ENCODE assay signal across 8 cellular contexts in genomic region chr9:114156658-114157421, GRCh38. TPM values are rescaled to one million over a fixed set of nuclear protein-coding genes. Genes with fewer than 3 reads are reported as not detected.
A peak's percentile ranks its signal among the peaks of the same experiment; 100 is the strongest.
DNase-seq lines count a peak whose midpoint lies in the region; ATAC-seq, FAIRE-seq and TF ChIP-seq lines count a peak whose summit lies in the region.

No MANE protein-coding gene starts in this region.

- H3K27me3 Mint-ChIP-seq in activated naive CD8-positive, alpha-beta T cell treated with anti-CD3 and anti-CD28 coated beads, Interleukin-2, amount 10 ng/mL, durations not matched to agents 7 days and 5 days, result peaks cover 37% of the 10 kb centered on the region

- ATAC-seq in activated naive CD8-positive, alpha-beta T cell treated with anti-CD3 and anti-CD28 coated beads, Interleukin-2, amount 10 ng/mL, durations not matched to agents 7 days and 5 days (ENCODE audit: low read depth), result no peak
- ATAC-seq in heart right ventricle, result peak; percentile 53 to 73 (median 63)
- peak; percentile 45 to 79 (median 70) for ATAC-seq in pancreas
- ATAC-seq in HG02798 (IDR thresholded peaks at IDR 0.05; ENCODE audit: poor library complexity, unreplicated experiment), result no peak

- no peaks in the 10 kb centered on the region for H3K36me3 Mint-ChIP-seq in activated naive CD8-positive, alpha-beta T cell treated with anti-CD3 and anti-CD28 coated beads, Interleukin-2, amount 10 ng/mL, durations not matched to agents 7 days and 5 days

- H3K4me1 Mint-ChIP-seq in activated naive CD8-positive, alpha-beta T cell treated with anti-CD3 and anti-CD28 coated beads, Interleukin-2, amount 10 ng/mL, durations not matched to agents 7 days and 5 days, result peaks cover 11% of the 10 kb centered on the region

- POLR2A ChIA-PET in activated naive CD8-positive, alpha-beta T cell treated with anti-CD3 and anti-CD28 coated beads, Interleukin-2, amount 10 ng/mL, durations not matched to agents 7 days and 5 days (lab: Charles Lee), result no interaction called here

- H3K9me3 ChIP-seq in heart right ventricle, result no peaks in the 10 kb centered on the region
- H3K9me3 ChIP-seq in pancreas, result no peaks in the 10 kb centered on the region

- H3K36me3 ChIP-seq in heart right ventricle (no peaks in the 10 kb centered on the region), pancreas (no peaks in the 10 kb centered on the region)

- peaks cover 7 to 44% (median 20%) of the 10 kb centered on the region in 9 donors for H3K4me1 ChIP-seq in heart right ventricle
- peaks cover 0 to 10% (median 9%) of the 10 kb centered on the region in 3 donors for H3K4me1 ChIP-seq in pancreas

- peak in 1 of 9 donors; percentile 14 for TF ChIP-seq CTCF in heart right ventricle (IDR thresholded peaks at IDR 0.05)
- no peak for TF ChIP-seq CTCF in pancreas (IDR thresholded peaks at IDR 0.05)

- intact Hi-C loops in heart right ventricle (cut with DNase I), result loop anchor here (5.0 to 10.0 kb wide), 9 partner anchors 78 to 138 kb away; no protein-coding TSS in a partner anchor
- intact Hi-C loops in pancreas (cut with DNase I), result no loop called here

- H3K27me3 ChIP-seq in heart right ventricle (peaks cover 0 to 58% (median 30%) of the 10 kb centered on the region in 7 donors), pancreas (peaks cover 0 to 2% (median 0%) of the 10 kb centered on the region in 4 donors)

- H3K9me3 Mint-ChIP-seq in activated naive CD8-positive, alpha-beta T cell treated with anti-CD3 and anti-CD28 coated beads, Interleukin-2, amount 10 ng/mL, durations not matched to agents 7 days and 5 days, result no peaks in the 10 kb centered on the region

- H3K4me3 Mint-ChIP-seq in activated naive CD8-positive, alpha-beta T cell treated with anti-CD3 and anti-CD28 coated beads, Interleukin-2, amount 10 ng/mL, durations not matched to agents 7 days and 5 days, result peak overlapping the region; percentile 91

- H3K4me3 ChIP-seq in heart right ventricle (peak overlapping the region; percentile 47 to 78 (median 66)), pancreas (peak overlapping the region; percentile 54 to 79 (median 74))

- FAIRE-seq in pancreas (lab: Jason Lieb, UNC), result no peak

- DNase-seq in AG20443 (ENCODE audit: low spot score) (peak; percentile 78), LHCN-M2 (ENCODE audit: low read depth) (peak; percentile 61), heart right ventricle (peak; percentile 52 to 63), pancreas (peak; percentile 51 to 85 (median 62)), NOMO-1 treated with DMSO at 0.1 percent for 48 hours (lab: John Stamatoyannopoulos, UW; ENCODE audit: unreplicated experiment) (no peak), NCI-H2196 treated with DMSO at 0.1 percent for 48 hours (lab: John Stamatoyannopoulos, UW; ENCODE audit: unreplicated experiment) (no peak)
- peak; percentile 41 for DNase-seq in activated naive CD8-positive, alpha-beta T cell treated with anti-CD3 and anti-CD28 coated beads, Interleukin-2, amount 10 ng/mL, durations not matched to agents 7 days and 5 days

- H3K27ac Mint-ChIP-seq in activated naive CD8-positive, alpha-beta T cell treated with anti-CD3 and anti-CD28 coated beads, Interleukin-2, amount 10 ng/mL, durations not matched to agents 7 days and 5 days, result peak overlapping the region; percentile 78

- 49 to 59% methylated on average over 31 of the region's 31 CpGs for WGBS in heart right ventricle, 2 donors
- 43 to 48% methylated on average over 26 to 31 of the region's 31 CpGs for WGBS in pancreas, 2 donors

- H3K27ac ChIP-seq in heart right ventricle (peak overlapping the region in 9 of 10 donors; percentile 43 to 81 (median 67)), pancreas (peak overlapping the region in 2 of 4 donors; percentile 41 to 54)

RNA-seq across cellular contexts. Expression of gene COL27A1, which starts 1.5 kb away (rescaled TPM):
- total RNA-seq in LHCN-M2 (2014; rRNA removed) (6.7 and 11.4 TPM in 2 replicates), heart right ventricle (10 to 100 TPM in 2 of 10 donors, 1 to 10 TPM in 8; 4.1 to 11.5 (median 5.1) TPM), pancreas (10 to 100 TPM in 5 of 6 donors, 1 to 10 TPM in 1; 9.7 to 31.8 (median 17.3) TPM)
- 3.5 TPM for polyA plus RNA-seq in LHCN-M2 (2012)
- total RNA-seq in activated naive CD8-positive, alpha-beta T cell treated with anti-CD3 and anti-CD28 coated beads, Interleukin-2, amount 10 ng/mL, durations not matched to agents 7 days and 5 days, result 1 to 10 TPM; 1.7 to 1.9 TPM
- polyA plus RNA-seq in heart right ventricle (10 to 100 TPM in 1 of 2 donors, 1 to 10 TPM in 1; 3.1 to 35.8 TPM), pancreas (100 to 1,000 TPM in 1 of 2 donors, 10 to 100 TPM in 1; 71.1 to 109 TPM)

RNA-seq across cellular contexts. Expression of gene KIF12, which starts 57.7 kb away (rescaled TPM):
- total RNA-seq in LHCN-M2 (2014; rRNA removed) (not detected in 2 replicates), heart right ventricle (under 1 TPM in 2 of 10 donors, not detected in 8; 0.13 to 0.45 TPM), pancreas (100 to 1,000 TPM in 1 of 6 donors, 10 to 100 TPM in 5; 40.4 to 124 (median 58.5) TPM)
- polyA plus RNA-seq in LHCN-M2 (2012), result not detected
- total RNA-seq in activated naive CD8-positive, alpha-beta T cell treated with anti-CD3 and anti-CD28 coated beads, Interleukin-2, amount 10 ng/mL, durations not matched to agents 7 days and 5 days, result not detected
- polyA plus RNA-seq in heart right ventricle (not detected), pancreas (100 to 1,000 TPM; 393 to 605 TPM)

Comparison
In these comparisons a context has a peak if more than half of its experiments do, and no peak if none do; other contexts are left out.
1. DNase-seq: peak in AG20443 (single experiment), LHCN-M2 (single experiment), activated naive CD8-positive, alpha-beta T cell treated with anti-CD3 and anti-CD28 coated beads, Interleukin-2, amount 10 ng/mL, durations not matched to agents 7 days and 5 days (single experiment), heart right ventricle (2 of 2) and pancreas (6 of 6); none in NOMO-1 treated with DMSO at 0.1 percent for 48 hours (single experiment) and NCI-H2196 treated with DMSO at 0.1 percent for 48 hours (single experiment).
2. ATAC-seq: peak in heart right ventricle (8 of 8) and pancreas (4 of 4); none in activated naive CD8-positive, alpha-beta T cell treated with anti-CD3 and anti-CD28 coated beads, Interleukin-2, amount 10 ng/mL, durations not matched to agents 7 days and 5 days (single experiment) and HG02798 (single experiment).
3. RNA of gene KIF12, which starts 57.7 kb away (total RNA-seq): 40.4 to 124 TPM in pancreas; not detected in activated naive CD8-positive, alpha-beta T cell treated with anti-CD3 and anti-CD28 coated beads, Interleukin-2, amount 10 ng/mL, durations not matched to agents 7 days and 5 days, not detected in LHCN-M2 and 0.13 to 0.45 TPM in heart right ventricle; every median in the first group is over 10 times any median in the second.
4. intact Hi-C loops: an anchor here in heart right ventricle (5.0 to 10.0 kb wide); none called in pancreas.